Comparison of ENCODE assay signal across 29 cellular contexts in genomic region chr11:35608502-35608901, GRCh38. TPM values are rescaled to one million over a fixed set of nuclear protein-coding genes. Genes with fewer than 3 reads are reported as not detected.
"Had no signal": no experiment of that assay in that cellular context is flagged by ENCODE, and none has a peak within 500 bp of the region (broad histone marks: within the 10 kb centered on the region; RNA-seq: fewer than 3 reads in every experiment).

No MANE protein-coding gene starts in this region.

- H3K4me1 Mint-ChIP-seq: activated CD4-positive, alpha-beta memory T cell treated with anti-CD3 and anti-CD28 coated beads, Interleukin-2, amount 10 ng/mL, durations not matched to agents 7 days and 5 days; activated CD4-positive, alpha-beta T cell treated with anti-CD3 and anti-CD28 coated beads, Interleukin-2, amount 10 ng/mL, durations not matched to agents 7 days and 5 days; activated naive CD4-positive, alpha-beta T cell treated with anti-CD3 and anti-CD28 coated beads, Interleukin-2, amount 10 ng/mL, durations not matched to agents 7 days and 5 days; activated naive CD8-positive, alpha-beta T cell treated with anti-CD3 and anti-CD28 coated beads, Interleukin-2, amount 10 ng/mL, durations not matched to agents 7 days and 5 days; T-helper 17 cell had no signal

- H3K27me3 ChIP-seq: ascending aorta, breast epithelium, colonic mucosa had no signal

- ATAC-seq: activated naive CD4-positive, alpha-beta T cell treated with anti-CD3 and anti-CD28 coated beads, Interleukin-2, amount 50 U/mL, for 72 hours; activated T-cell treated with anti-CD3 and anti-CD28 coated beads, Interleukin-2, amount 50 U/mL, for 72 hours; T-helper 17 cell had no signal

- H3K36me3 Mint-ChIP-seq: activated naive CD4-positive, alpha-beta T cell treated with anti-CD3 and anti-CD28 coated beads, Interleukin-2, amount 10 ng/mL, durations not matched to agents 7 days and 5 days; activated naive CD4-positive, alpha-beta T cell treated with anti-CD3 and anti-CD28 coated beads, Interleukin-2, amount 50 U/mL, for 72 hours; activated naive CD8-positive, alpha-beta T cell treated with anti-CD3 and anti-CD28 coated beads, Interleukin-2, amount 10 ng/mL, durations not matched to agents 7 days and 5 days; brain had no signal

- H3K27ac Mint-ChIP-seq: activated CD4-positive, alpha-beta memory T cell treated with anti-CD3 and anti-CD28 coated beads, Interleukin-2, amount 10 ng/mL, durations not matched to agents 7 days and 5 days; activated CD4-positive, alpha-beta T cell treated with anti-CD3 and anti-CD28 coated beads, Interleukin-2, amount 10 ng/mL, durations not matched to agents 7 days and 5 days; activated naive CD4-positive, alpha-beta T cell treated with anti-CD3 and anti-CD28 coated beads, Interleukin-2, amount 10 ng/mL, durations not matched to agents 7 days and 5 days; activated naive CD4-positive, alpha-beta T cell treated with anti-CD3 and anti-CD28 coated beads, Interleukin-2, amount 50 U/mL, for 72 hours; activated naive CD8-positive, alpha-beta T cell treated with anti-CD3 and anti-CD28 coated beads, Interleukin-2, amount 10 ng/mL, durations not matched to agents 7 days and 5 days; activated T-cell treated with anti-CD3 and anti-CD28 coated beads, Interleukin-2, amount 50 U/mL, for 24 hours; activated T-cell treated with anti-CD3 and anti-CD28 coated beads, Interleukin-2, amount 50 U/mL, for 72 hours; T-helper 17 cell; T-helper 2 cell treated with Interferon-gamma antibody and Interleukin-4, amounts not matched to agents 5 μg/mL and 100 μg/mL, for 36 hours had no signal

- H3K27ac ChIP-seq: ascending aorta, breast epithelium, cardiac muscle cell, colonic mucosa, epithelial cell of prostate, esophagus squamous epithelium had no signal

- H3K4me1 ChIP-seq: ascending aorta, breast epithelium, colonic mucosa had no signal

- DNase-seq: activated CD4-positive, alpha-beta memory T cell treated with anti-CD3 and anti-CD28 coated beads, Interleukin-2, amount 10 ng/mL, durations not matched to agents 7 days and 5 days; activated CD4-positive, alpha-beta T cell treated with anti-CD3 and anti-CD28 coated beads for 1 hour; activated CD4-positive, alpha-beta T cell treated with anti-CD3 and anti-CD28 coated beads for 4 hours; activated CD4-positive, alpha-beta T cell treated with anti-CD3 and anti-CD28 coated beads, Interleukin-2, amount 10 ng/mL, durations not matched to agents 7 days and 5 days; activated CD4-positive, alpha-beta T cell treated with anti-CD3 and anti-CD28 coated beads, Interleukin-2, amount 50 U/mL, for 4 hours; activated CD8-positive, alpha-beta memory T cell treated with anti-CD3 and anti-CD28 coated beads, Interleukin-2, amount 50 U/mL, for 48 hours; activated gamma-delta T cell; activated naive CD4-positive, alpha-beta T cell; activated naive CD4-positive, alpha-beta T cell treated with anti-CD3 and anti-CD28 coated beads, Interleukin-2, amount 10 ng/mL, durations not matched to agents 7 days and 5 days; activated naive CD8-positive, alpha-beta T cell treated with anti-CD3 and anti-CD28 coated beads, Interleukin-2, amount 10 ng/mL, durations not matched to agents 7 days and 5 days; activated T-cell treated with anti-CD3 and anti-CD28 coated beads for 4 hours; activated T-cell treated with anti-CD3 and anti-CD28 coated beads, Interleukin-2, amount 50 U/mL, for 24 hours; activated T-cell treated with anti-CD3 and anti-CD28 coated beads, Interleukin-2, amount 50 U/mL, for 72 hours; central memory CD4-positive, alpha-beta T cell; cerebellar nuclear complex; colonic mucosa; effector CD8-positive, alpha-beta T cell; esophagus squamous epithelium; head of caudate nucleus; T-helper 1 cell; T-helper 17 cell; T1000 had no signal

- H3K4me3 Mint-ChIP-seq: activated CD4-positive, alpha-beta memory T cell treated with anti-CD3 and anti-CD28 coated beads, Interleukin-2, amount 10 ng/mL, durations not matched to agents 7 days and 5 days; activated CD4-positive, alpha-beta T cell treated with anti-CD3 and anti-CD28 coated beads, Interleukin-2, amount 10 ng/mL, durations not matched to agents 7 days and 5 days; activated naive CD4-positive, alpha-beta T cell treated with anti-CD3 and anti-CD28 coated beads, Interleukin-2, amount 10 ng/mL, durations not matched to agents 7 days and 5 days; activated naive CD8-positive, alpha-beta T cell treated with anti-CD3 and anti-CD28 coated beads, Interleukin-2, amount 10 ng/mL, durations not matched to agents 7 days and 5 days; activated T-cell treated with anti-CD3 and anti-CD28 coated beads, Interleukin-2, amount 50 U/mL, for 24 hours; activated T-cell treated with anti-CD3 and anti-CD28 coated beads, Interleukin-2, amount 50 U/mL, for 72 hours; brain; T-helper 17 cell; T-helper 2 cell treated with Interferon-gamma antibody and Interleukin-4, amounts not matched to agents 5 μg/mL and 100 μg/mL, for 36 hours had no signal

- H3K9me3 ChIP-seq: ascending aorta, breast epithelium, colonic mucosa, esophagus squamous epithelium had no signal

- H3K9me3 Mint-ChIP-seq: activated CD4-positive, alpha-beta memory T cell treated with anti-CD3 and anti-CD28 coated beads, Interleukin-2, amount 10 ng/mL, durations not matched to agents 7 days and 5 days; activated CD4-positive, alpha-beta T cell treated with anti-CD3 and anti-CD28 coated beads, Interleukin-2, amount 10 ng/mL, durations not matched to agents 7 days and 5 days; activated naive CD4-positive, alpha-beta T cell treated with anti-CD3 and anti-CD28 coated beads, Interleukin-2, amount 10 ng/mL, durations not matched to agents 7 days and 5 days; activated naive CD4-positive, alpha-beta T cell treated with anti-CD3 and anti-CD28 coated beads, Interleukin-2, amount 50 U/mL, for 72 hours; activated naive CD8-positive, alpha-beta T cell treated with anti-CD3 and anti-CD28 coated beads, Interleukin-2, amount 10 ng/mL, durations not matched to agents 7 days and 5 days; activated T-cell treated with anti-CD3 and anti-CD28 coated beads, Interleukin-2, amount 50 U/mL, for 24 hours; activated T-cell treated with anti-CD3 and anti-CD28 coated beads, Interleukin-2, amount 50 U/mL, for 72 hours; T-helper 2 cell treated with Interferon-gamma antibody and Interleukin-4, amounts not matched to agents 5 μg/mL and 100 μg/mL, for 36 hours had no signal

- H3K36me3 ChIP-seq: ascending aorta, breast epithelium, cardiac muscle cell, colonic mucosa, esophagus squamous epithelium had no signal

- H3K4me3 ChIP-seq: ascending aorta, breast epithelium, cardiac muscle cell, colonic mucosa, esophagus squamous epithelium had no signal

RNA-seq across cellular contexts. Expression of gene FJX1, which starts 9.8 kb away (rescaled TPM):
- total RNA-seq: T-helper 17 cell had no signal
